Comparison of ENCODE assay signal across 8 cellular contexts in the genomic region with DNA sequence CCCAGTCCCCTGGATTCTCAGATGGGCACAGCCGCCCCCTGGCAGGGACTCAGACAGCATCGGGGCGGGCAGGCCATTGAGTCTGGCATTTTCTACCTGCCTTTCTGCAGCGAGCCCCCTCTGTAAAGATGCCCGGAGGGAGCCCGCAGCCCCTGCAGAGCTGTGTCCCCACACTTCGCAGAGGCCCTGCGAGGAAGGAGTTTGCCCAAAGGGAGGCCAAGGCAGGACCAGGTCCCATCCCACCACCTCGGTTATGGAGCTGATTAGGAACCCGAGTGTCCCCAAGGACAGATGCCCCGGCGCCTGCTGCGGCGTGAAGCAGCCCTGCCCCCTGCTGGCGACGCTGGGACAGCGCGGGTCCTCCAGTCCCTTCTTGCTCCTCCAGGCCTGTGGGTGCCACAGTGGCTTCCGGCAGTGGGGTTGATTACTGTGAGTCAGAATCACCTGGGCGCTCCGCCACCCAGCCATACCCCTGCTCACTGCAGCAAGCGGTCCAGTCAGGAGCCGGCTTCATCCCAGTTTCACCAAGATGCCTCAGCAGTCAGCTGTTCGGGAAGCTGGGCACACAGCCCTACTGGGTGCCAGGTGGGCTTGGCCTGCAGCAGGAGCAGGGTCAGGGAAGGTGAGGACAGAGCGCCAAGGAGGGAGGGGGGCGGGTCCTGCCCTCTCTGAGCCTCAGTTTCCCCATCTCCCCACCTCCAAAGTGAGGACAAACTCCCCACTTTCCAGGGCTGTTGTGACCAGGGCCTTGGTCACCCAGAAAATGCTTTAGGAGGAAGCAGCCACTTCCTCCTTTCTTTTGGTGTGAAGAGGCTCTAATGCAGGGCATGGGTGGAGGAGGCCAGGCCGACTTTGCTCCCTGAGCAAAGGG.
A peak's percentile ranks its signal among the peaks of the same experiment; 100 is the strongest.
DNase-seq lines count a peak whose midpoint lies in the region; ATAC-seq and TF ChIP-seq lines count a peak whose summit lies in the region.

No MANE protein-coding gene starts in this region.

- H3K36me3 ChIP-seq in right atrium auricular region = no peaks in the 10 kb centered on the region

- H3K4me3 ChIP-seq in HFF-Myc (replicated peaks; ENCODE audit: low read depth, low read length) (no peak overlapping the region), right atrium auricular region (no peak overlapping the region)

- ATAC-seq in sciatic nerve = peak; percentile 87
- ATAC-seq in GM21717 (IDR thresholded peaks at IDR 0.05; ENCODE audit: unreplicated experiment) = no peak

- TF ChIP-seq CTCF in HFF-Myc (IDR thresholded peaks at IDR 0.05; ENCODE audit: low read depth, low read length, missing control alignments) = peak; percentile 98
- peak; percentile 99 to 100 for TF ChIP-seq CTCF in right atrium auricular region (IDR thresholded peaks at IDR 0.05)

- no peaks in the 10 kb centered on the region for H3K9me3 ChIP-seq in right atrium auricular region

- intact Hi-C loops in sciatic nerve (cut with DNase I) = loop anchor here (2.0 kb wide), 1 partner anchor 271 kb away; no protein-coding TSS in a partner anchor

- H3K27ac ChIP-seq in angular gyrus (ENCODE audit: low read depth, low read length) (peak overlapping the region; percentile 40), right atrium auricular region (no peak overlapping the region)

- peaks cover 0 to 33% of the 10 kb centered on the region in 2 donors for H3K4me1 ChIP-seq in right atrium auricular region

- no peaks in the 10 kb centered on the region for H3K27me3 ChIP-seq in right atrium auricular region

- DNase-seq in ELR (ENCODE audit: low read depth) = peak; percentile 92
- DNase-seq in HFF-Myc (ENCODE audit: extremely low read depth, low read depth) = peak; percentile 63
- peak; percentile 51 for DNase-seq in NCI-H1436 treated with DMSO at 0.1 percent for 48 hours (lab: John Stamatoyannopoulos, UW)
- DNase-seq in T-helper 9 cell = peak; percentile 79
- DNase-seq in right atrium auricular region (ENCODE audit: low spot score) = peak; percentile 87
- peak; percentile 91 for DNase-seq in sciatic nerve (ENCODE audit: low spot score)
